Comparison of ENCODE assay signal across 8 cellular contexts in genomic region chr22:22463855-22464540, GRCh38. TPM values are rescaled to one million over a fixed set of nuclear protein-coding genes. Genes with fewer than 3 reads are reported as not detected.
A peak's percentile ranks its signal among the peaks of the same experiment; 100 is the strongest.
DNase-seq lines count a peak whose midpoint lies in the region; ATAC-seq and FAIRE-seq lines count a peak whose summit lies in the region.

No MANE protein-coding gene starts in this region.

- DNase-seq in D341Med (ENCODE audit: low spot score) (peak; percentile 75), HT-29 (ENCODE audit: low spot score) (peak; percentile 72), RCC 7860 (ENCODE audit: low spot score) (peak; percentile 18), foreskin melanocyte (peak; percentile 52), pons (ENCODE audit: low spot score) (peak; percentile 64)
- DNase-seq in activated effector memory CD4-positive, alpha-beta T cell treated with Interleukin-2 at 50 U/mL for 16 hours, result peak; percentile 4

- ATAC-seq in HG02763 (IDR thresholded peaks at IDR 0.05; ENCODE audit: unreplicated experiment), result no peak
- ATAC-seq in GM21619 (IDR thresholded peaks at IDR 0.05; ENCODE audit: unreplicated experiment), result no peak

- no peak for FAIRE-seq in RCC 7860 (lab: Jason Lieb, UNC)

RNA-seq across cellular contexts. Expression of gene ZNF280B, which starts 44.5 kb away (rescaled TPM):
- 0.10 TPM in 1 of 2 replicates, not detected in the other for total RNA-seq in HT-29 (2014; rRNA removed; shearing (Covaris generic))

RNA-seq across cellular contexts. Expression of gene ZNF280A, which starts 56.1 kb away (rescaled TPM):
- total RNA-seq in HT-29 (2014; rRNA removed; shearing (Covaris generic)), result not detected in 2 replicates

Comparison
In these comparisons a context has a peak if more than half of its experiments do, and no peak if none do; other contexts are left out.
1. DNase-seq: peak in every context shown above with its lines; median percentile 75 in D341Med; 72 in HT-29; 64 in pons; 52 in foreskin melanocyte; 18 in RCC 7860; 4 in activated effector memory CD4-positive, alpha-beta T cell treated with Interleukin-2 at 50 U/mL for 16 hours.